In genomic region chr4:89218587-89218986, GRCh38 we compare ENCODE assay signal across 9 cellular contexts.
"Had no signal": no experiment of that assay in that cellular context is flagged by ENCODE, and none has a peak within 500 bp of the region (broad histone marks: within the 10 kb centered on the region; RNA-seq: fewer than 3 reads in every experiment).

No MANE protein-coding gene starts in this region.

- H3K4me3 ChIP-seq: GM23338, K562 had no signal

- DNase-seq: H9, HCEC 1CT, IMR-90, KG1 had no signal

- H2AFZ ChIP-seq: GM23338 had no signal

- ATAC-seq: GM23338, K562 had no signal

- H3K4me2 ChIP-seq: GM23338 had no signal

- FAIRE-seq: H1, H54, HTR-8/SVneo, K562 had no signal
